1 cellular context compared by ENCODE assay signal in genomic region chr13:40981361-40981760, GRCh38.
TF ChIP-seq lines count a peak whose summit lies in the region.

No MANE protein-coding gene starts in this region.

TF ChIP-seq in K562, 482 proteins besides CTCF, POLR2A, EP300 and RAD21 (continued from another document):
- TF ChIP-seq MGA (IDR thresholded peaks at IDR 0.05) (peak; percentile 53; the same call in 1 of the 2 replicates), EP400 (IDR thresholded peaks at IDR 0.05) (peak; percentile 65), ZNF175 (CRISPR knock-in tag; IDR thresholded peaks at IDR 0.05; ENCODE audit: low read depth) (0 out of 2 replicates have a peak, but pooled peaks have one; percentile 9), MEF2A (IDR thresholded peaks at IDR 0.05; ENCODE audit: control insufficient read depth, low read depth, low read length) (no peak), TSC22D4 (tag; IDR thresholded peaks at IDR 0.05) (no peak), EWSR1 (IDR thresholded peaks at IDR 0.05; ENCODE audit: borderline replicate concordance, low read depth, partially characterized antibody) (no peak), ZNF134 (CRISPR knock-in tag; conservative IDR thresholded peaks at IDR 0.05) (no peak), ZNF699 (CRISPR knock-in tag; IDR thresholded peaks at IDR 0.05; ENCODE audit: insufficient replicate concordance) (no peak), SMAD3 (CRISPR knock-in tag; conservative IDR thresholded peaks at IDR 0.05) (no peak), SRSF9 (IDR thresholded peaks at IDR 0.05; ENCODE audit: borderline replicate concordance, low read depth, low read length) (no peak), ZNF444 (CRISPR knock-in tag; IDR thresholded peaks at IDR 0.05) (no peak), ZNF780A (CRISPR knock-in tag; IDR thresholded peaks at IDR 0.05) (no peak), ZNF507 (tag; conservative IDR thresholded peaks at IDR 0.05) (no peak), ZNF212 (CRISPR knock-in tag; IDR thresholded peaks at IDR 0.05) (no peak), CCNT2 (IDR thresholded peaks at IDR 0.05; ENCODE audit: borderline replicate concordance, extremely low read depth, insufficient read length, low read depth, low read length) (no peak), CBX1 (IDR thresholded peaks at IDR 0.05; ENCODE audit: low read depth) (no peak), SMAD4 (CRISPR knock-in tag; conservative IDR thresholded peaks at IDR 0.05) (no peak), FOXM1 (IDR thresholded peaks at IDR 0.05; ENCODE audit: low read depth) (no peak), FOXM1 (CRISPR knock-in tag; IDR thresholded peaks at IDR 0.05; ENCODE audit: low read depth) (no peak), PPARD (CRISPR knock-in tag; IDR thresholded peaks at IDR 0.05) (no peak)
TF ChIP-seq in K562: peak in this region for 25.
